In the genomic region with DNA sequence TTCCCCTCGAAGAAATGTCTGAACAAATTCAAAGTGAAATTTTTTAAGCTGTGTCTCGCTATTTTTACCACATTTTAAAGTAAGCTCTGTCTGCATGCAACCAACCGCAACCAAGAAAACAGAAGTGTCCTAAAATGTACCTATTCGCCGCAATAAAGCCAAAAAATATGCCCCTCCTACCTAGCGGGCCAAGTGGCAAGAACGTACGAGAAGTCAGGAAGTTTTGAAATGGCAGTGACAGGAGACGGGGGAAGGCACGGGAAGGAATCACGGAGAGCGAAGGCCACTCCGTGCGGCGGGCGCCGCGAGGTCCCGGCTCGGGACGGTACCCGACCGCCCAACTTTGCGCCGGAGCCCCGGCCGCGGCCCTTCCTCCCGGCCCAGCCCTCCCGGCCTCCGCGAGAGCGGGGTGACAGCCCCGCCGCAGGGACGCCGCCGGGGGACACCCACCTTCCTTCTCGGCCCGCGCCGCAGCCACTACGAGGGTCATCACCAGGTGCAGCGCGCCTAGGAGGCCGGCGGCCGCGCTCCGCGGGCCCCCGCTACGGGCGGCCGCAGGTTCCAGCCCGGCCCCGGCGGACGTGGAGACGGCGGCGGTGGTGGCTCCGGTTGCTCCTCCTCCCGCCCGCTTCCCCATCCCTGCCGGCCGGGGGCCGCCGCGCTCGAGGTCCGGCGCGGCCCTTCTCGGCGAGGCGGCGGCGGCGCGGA, we compare ENCODE assay signal across 8 cellular contexts. TPM values are rescaled to one million over a fixed set of nuclear protein-coding genes. Genes with fewer than 3 reads are reported as not detected.
DNase-seq lines count a peak whose midpoint lies in the region; ATAC-seq and TF ChIP-seq lines count a peak whose summit lies in the region.

No MANE protein-coding gene starts in this region.

- no TSS peak for BruUV-seq in PC-9 (replicated peaks; lab: Mats Ljungman, UMichigan)

- intact Hi-C loops in PC-9 (cut with micrococcal nuclease; ENCODE audit: unreplicated experiment), result loop anchor here (5.0 kb wide), 1 partner anchor 43 kb away; no protein-coding TSS in a partner anchor

- H3K36me3 Mint-ChIP-seq in activated T-helper 17 cell treated with anti-CD3 and anti-CD28 coated beads, Interleukin-2, amount 50 U/mL, for 72 hours (ENCODE audit: low read depth), result no peaks in the 10 kb centered on the region
- no peaks in the 10 kb centered on the region for H3K36me3 Mint-ChIP-seq in osteocyte (ENCODE audit: unreplicated experiment)

- WGBS in tibial nerve, 2 donors, result 1 to 2% methylated on average over 28 to 70 of the region's 81 CpGs

- POLR2A ChIA-PET in BJ (lab: Charles Lee), result no interaction called here
- POLR2A ChIA-PET in PC-9 (lab: Charles Lee; ENCODE audit: unreplicated experiment), result interaction anchor here (0.5 kb wide), 1 partner anchor 127 kb away, joined by 3 read pairs; no protein-coding TSS in a partner anchor

- no peaks in the 10 kb centered on the region for H3K36me3 ChIP-seq in BJ (ENCODE audit: control insufficient read depth, insufficient read depth, low read length)
- H3K36me3 ChIP-seq in PC-9 (ENCODE audit: low read depth), result no peaks in the 10 kb centered on the region
- H3K36me3 ChIP-seq in tibial nerve, result no peaks in the 10 kb centered on the region

- TF ChIP-seq POLR2A in tibial nerve (IDR thresholded peaks at IDR 0.05), result no peak

- H3K9me3 ChIP-seq in PC-9 (ENCODE audit: insufficient read depth, low read depth) (no peaks in the 10 kb centered on the region), tibial nerve (no peaks in the 10 kb centered on the region)

- peak in 1 of 2 donors; percentile 23 for TF ChIP-seq EP300 in tibial nerve (IDR thresholded peaks at IDR 0.05)

- H3K27me3 Mint-ChIP-seq in activated T-helper 17 cell treated with anti-CD3 and anti-CD28 coated beads, Interleukin-2, amount 50 U/mL, for 72 hours, result no peaks in the 10 kb centered on the region
- H3K27me3 Mint-ChIP-seq in osteocyte (ENCODE audit: unreplicated experiment), result peaks cover 8% of the 10 kb centered on the region

- H2AFZ ChIP-seq in PC-9, result peak overlapping the region; percentile 93

- peaks cover 38% of the 10 kb centered on the region for H3K4me1 ChIP-seq in PC-9 (replicated peaks; ENCODE audit: insufficient read depth)
- peaks cover 3% of the 10 kb centered on the region for H3K4me1 ChIP-seq in foreskin keratinocyte
- H3K4me1 ChIP-seq in tibial nerve, result peaks cover 0 to 44% (median 21%) of the 10 kb centered on the region in 4 donors

- peak overlapping the region; percentile 89 for H3K27ac Mint-ChIP-seq in activated T-helper 17 cell treated with anti-CD3 and anti-CD28 coated beads, Interleukin-2, amount 50 U/mL, for 72 hours
- peak overlapping the region; percentile 95 for H3K27ac Mint-ChIP-seq in osteocyte (ENCODE audit: unreplicated experiment)

- no peak for DNase-seq in BJ (ENCODE audit: low read depth)
- peak in 1 of 2 experiments; percentile 45 for DNase-seq in PC-9
- DNase-seq in foreskin keratinocyte, result peak; percentile 10 to 26
- DNase-seq in osteocyte (ENCODE audit: extremely low spot score, unreplicated experiment), result peak; percentile 86
- DNase-seq in tibial nerve (ENCODE audit: low spot score in 2 of 2), result peak in 1 of 2 donors; percentile 15

- H3K79me2 ChIP-seq in PC-9 (ENCODE audit: low read depth), result peaks cover 50% of the 10 kb centered on the region

- H3K4me3 ChIP-seq in BJ (ENCODE audit: low read depth, low read length) (peak overlapping the region; percentile 83), PC-9 (peak overlapping the region; percentile 98), tibial nerve (peak overlapping the region; percentile 71 to 95 (median 82))

- 0 out of 2 replicates have a peak, but pooled peaks cover 3% of the 10 kb centered on the region for H4K20me1 ChIP-seq in PC-9 (ENCODE audit: insufficient read depth)

- H3K4me1 Mint-ChIP-seq in activated T-helper 17 cell treated with anti-CD3 and anti-CD28 coated beads, Interleukin-2, amount 50 U/mL, for 72 hours, result peaks cover 24% of the 10 kb centered on the region
- peaks cover 27% of the 10 kb centered on the region for H3K4me1 Mint-ChIP-seq in osteocyte (ENCODE audit: unreplicated experiment)

- H3K9me2 ChIP-seq in PC-9 (ENCODE audit: insufficient read depth), result no peaks in the 10 kb centered on the region

- peak overlapping the region; percentile 93 for H3K4me2 ChIP-seq in PC-9

- CTCF ChIA-PET in BJ (lab: Yijun Ruan, JAX) (interaction anchor here (0.6 to 0.9 kb wide), 2 partner anchors 13 to 165 kb away, joined by 3 to 4 read pairs; no protein-coding TSS in a partner anchor), PC-9 (lab: Charles Lee) (no interaction called here)

- no peaks in the 10 kb centered on the region for H3F3A ChIP-seq in PC-9 (ENCODE audit: insufficient read depth, low read depth)

- H3K27me3 ChIP-seq in BJ (ENCODE audit: control insufficient read depth, insufficient read depth, low read length) (0 out of 2 replicates have a peak, but pooled peaks cover 2% of the 10 kb centered on the region), PC-9 (ENCODE audit: insufficient read depth, low read depth) (no peaks in the 10 kb centered on the region), foreskin keratinocyte (no peaks in the 10 kb centered on the region), tibial nerve (no peaks in the 10 kb centered on the region)

- H3K9me3 Mint-ChIP-seq in activated T-helper 17 cell treated with anti-CD3 and anti-CD28 coated beads, Interleukin-2, amount 50 U/mL, for 72 hours, result no peaks in the 10 kb centered on the region
- H3K9me3 Mint-ChIP-seq in osteocyte (ENCODE audit: unreplicated experiment), result no peaks in the 10 kb centered on the region

- ATAC-seq in GM19043 (IDR thresholded peaks at IDR 0.05; ENCODE audit: low read depth, unreplicated experiment) (peak; percentile 17), HG03196 (IDR thresholded peaks at IDR 0.05; ENCODE audit: unreplicated experiment) (peak; percentile 28), foreskin keratinocyte (peak; percentile 34)
- ATAC-seq in activated T-helper 17 cell treated with anti-CD3 and anti-CD28 coated beads, Interleukin-2, amount 50 U/mL, for 72 hours (replicated peaks), result peak; percentile 40

- TF ChIP-seq CTCF in BJ (IDR thresholded peaks at IDR 0.05; ENCODE audit: insufficient read depth, low read depth, low read length), result no peak
- TF ChIP-seq CTCF in PC-9 (conservative IDR thresholded peaks at IDR 0.05), result no peak
- TF ChIP-seq CTCF in foreskin keratinocyte (conservative IDR thresholded peaks at IDR 0.05), result no peak
- TF ChIP-seq CTCF in osteocyte (IDR thresholded peaks at IDR 0.05), result peak; percentile 6
- no peak for TF ChIP-seq CTCF in tibial nerve (IDR thresholded peaks at IDR 0.05)

- H3K27ac ChIP-seq in PC-9, result peak overlapping the region; percentile 80
- H3K27ac ChIP-seq in foreskin keratinocyte, result peak overlapping the region; percentile 76
- H3K27ac ChIP-seq in tibial nerve, result peak overlapping the region; percentile 94 to 96 (median 96)

- peak overlapping the region; percentile 77 for H3K4me3 Mint-ChIP-seq in activated T-helper 17 cell treated with anti-CD3 and anti-CD28 coated beads, Interleukin-2, amount 50 U/mL, for 72 hours
- peak overlapping the region; percentile 90 for H3K4me3 Mint-ChIP-seq in osteocyte (ENCODE audit: unreplicated experiment)

RNA-seq across cellular contexts. Expression of gene TMEM131, which starts 0.6 kb away (rescaled TPM):
- 11.8 and 15.1 TPM in 2 replicates for polyA plus RNA-seq in BJ (2011; rRNA removed)
- 17.4 and 24.8 TPM in 2 replicates for polyA minus RNA-seq in BJ (2011; rRNA and poly(A)+ RNA removed)
- total RNA-seq in PC-9 (2021), result 22.8 and 29.6 TPM in 2 replicates
- 10 to 100 TPM; 32.0 to 36.4 TPM for total RNA-seq in activated T-helper 17 cell treated with anti-CD3 and anti-CD28 coated beads, Interleukin-2, amount 50 U/mL, for 72 hours
- total RNA-seq in foreskin keratinocyte, result 33.6 and 36.6 TPM in 2 replicates
- 8.4 and 10.5 TPM in 2 replicates for polyA plus RNA-seq in foreskin keratinocyte
- 35.6 and 36.4 TPM in 2 replicates for total RNA-seq in osteocyte
- total RNA-seq in tibial nerve, result 10 to 100 TPM; 39.0 to 58.5 (median 41.3) TPM
